ENCODE assay signal across 8 cellular contexts in the genomic region with DNA sequence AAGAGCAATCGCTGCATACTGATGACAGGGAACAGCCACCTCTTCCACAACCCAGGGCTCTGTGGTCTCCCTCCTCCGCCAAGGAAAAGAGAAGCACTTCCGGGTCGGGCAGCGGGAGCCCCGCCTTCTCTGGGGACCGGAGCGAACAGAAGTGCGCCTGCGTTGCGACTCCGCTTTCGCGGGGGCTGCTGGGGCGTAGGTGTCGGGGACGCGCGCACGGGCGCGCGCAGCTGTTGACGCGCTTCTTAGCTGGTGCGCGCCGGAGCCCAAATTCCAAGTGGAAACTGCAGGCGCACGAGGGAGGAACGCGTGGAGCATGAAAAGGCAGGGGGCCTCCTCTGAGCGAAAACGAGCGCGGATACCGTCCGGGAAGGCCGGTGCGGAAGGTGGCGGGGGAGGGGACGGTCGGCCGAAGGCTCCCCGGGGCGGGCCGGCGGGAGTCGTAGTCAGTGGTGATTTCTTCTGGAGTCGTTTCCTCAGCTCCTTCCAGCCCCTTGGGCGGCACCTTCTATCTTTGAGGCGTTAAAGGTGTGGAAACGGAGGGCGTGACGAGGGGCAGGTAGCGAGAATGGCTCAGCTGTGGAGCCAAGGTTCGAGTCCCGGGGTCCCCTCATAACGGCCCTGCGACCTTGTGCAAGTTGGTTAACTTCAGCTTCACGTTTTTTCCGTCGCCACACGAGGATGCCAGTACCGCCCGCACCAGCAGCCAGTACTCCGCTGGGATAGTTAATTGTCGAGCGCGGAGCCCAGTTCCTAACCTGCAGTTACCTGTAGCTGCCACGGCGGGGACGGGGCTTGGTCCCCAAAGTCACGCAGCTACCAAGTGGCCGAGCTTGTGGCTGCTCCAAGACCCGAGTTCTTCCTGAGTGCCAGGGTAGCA. TPM values are rescaled to one million over a fixed set of nuclear protein-coding genes. Genes with fewer than 3 reads are reported as not detected.
DNase-seq lines count a peak whose midpoint lies in the region; ATAC-seq and TF ChIP-seq lines count a peak whose summit lies in the region.

TSS of gene COX15 (minus strand) at position 95 of the 880 bp plus-strand sequence. CDS start at position 17, 78 bp downstream.
A gene with protein sequence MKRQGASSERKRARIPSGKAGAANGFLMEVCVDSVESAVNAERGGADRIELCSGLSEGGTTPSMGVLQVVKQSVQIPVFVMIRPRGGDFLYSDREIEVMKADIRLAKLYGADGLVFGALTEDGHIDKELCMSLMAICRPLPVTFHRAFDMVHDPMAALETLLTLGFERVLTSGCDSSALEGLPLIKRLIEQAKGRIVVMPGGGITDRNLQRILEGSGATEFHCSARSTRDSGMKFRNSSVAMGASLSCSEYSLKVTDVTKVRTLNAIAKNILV (plus strand): TSS at position 202 of the 880 bp plus-strand sequence. CDS start 115 bp downstream, at position 317.

- H3K4me1 ChIP-seq in left ventricle myocardium inferior: peaks cover 52% of the 10 kb centered on the region

- H3K27me3 ChIP-seq in left ventricle myocardium inferior (ENCODE audit: low read depth): no peaks in the 10 kb centered on the region

- H3K27me3 Mint-ChIP-seq in T-helper 17 cell (no peaks in the 10 kb centered on the region), progenitor cell of endocrine pancreas (no peaks in the 10 kb centered on the region)

- TF ChIP-seq POLR2A in GM15510 (IDR thresholded peaks at IDR 0.05; ENCODE audit: borderline replicate concordance, extremely low read depth, insufficient read length): peak; percentile 88

- peak within 1 kb of the TSS; percentile 100 for H3K4me3 Mint-ChIP-seq in T-helper 17 cell
- H3K4me3 Mint-ChIP-seq in progenitor cell of endocrine pancreas (ENCODE audit: low read depth): peak within 1 kb of the TSS; percentile 100

- H3K9me3 ChIP-seq in T-helper 17 cell (ENCODE audit: control insufficient read depth, low read length, poor library complexity, severe bottlenecking) (no peaks in the 10 kb centered on the region), left ventricle myocardium inferior (replicated peaks) (no peaks in the 10 kb centered on the region)

- peaks cover 32% of the 10 kb centered on the region for H3K36me3 ChIP-seq in left ventricle myocardium inferior

- H3K36me3 Mint-ChIP-seq in T-helper 17 cell (ENCODE audit: low read depth): peaks cover 4% of the 10 kb centered on the region
- H3K36me3 Mint-ChIP-seq in progenitor cell of endocrine pancreas (ENCODE audit: insufficient read depth): peaks cover 10% of the 10 kb centered on the region

- DNase-seq in NCI-H1694 treated with DMSO at 0.1 percent for 48 hours (lab: John Stamatoyannopoulos, UW) (peak; percentile 89), T-helper 17 cell (peak; percentile 91 to 94 (median 92)), amygdala (lab: John Stamatoyannopoulos, UW) (peak; percentile 63 to 98 (median 92)), left ventricle myocardium inferior (peak; percentile 97), progenitor cell of endocrine pancreas (ENCODE audit: low spot score, unreplicated experiment) (peak; percentile 94), ureter (ENCODE audit: low spot score) (peak; percentile 98)

- TF ChIP-seq CTCF in left ventricle myocardium inferior (IDR thresholded peaks at IDR 0.05; ENCODE audit: borderline replicate concordance) (peak; percentile 31), progenitor cell of endocrine pancreas (IDR thresholded peaks at IDR 0.05; ENCODE audit: unreplicated experiment) (peak; percentile 61)

- peak within 1 kb of the TSS; percentile 94 for H3K4me3 ChIP-seq in left ventricle myocardium inferior

- intact Hi-C loops in left ventricle myocardium inferior (cut with micrococcal nuclease): no loop called here

- peaks cover 27% of the 10 kb centered on the region for H3K4me1 Mint-ChIP-seq in T-helper 17 cell
- H3K4me1 Mint-ChIP-seq in progenitor cell of endocrine pancreas (ENCODE audit: low read depth): peaks cover 7% of the 10 kb centered on the region

- H3K27ac Mint-ChIP-seq in T-helper 17 cell (peak within 1 kb of the TSS; percentile 99), progenitor cell of endocrine pancreas (peak within 1 kb of the TSS; percentile 99)

- no peaks in the 10 kb centered on the region for H3K9me3 Mint-ChIP-seq in progenitor cell of endocrine pancreas (ENCODE audit: low read depth)

- H3K27ac ChIP-seq in left ventricle myocardium inferior (replicated peaks): peak within 1 kb of the TSS; percentile 97

- ATAC-seq in HG02938 (IDR thresholded peaks at IDR 0.05; ENCODE audit: unreplicated experiment) (peak; percentile 84), T-helper 17 cell (peak; percentile 93)

RNA-seq across cellular contexts. Expression of gene COX15, which starts in this region (rescaled TPM):
- total RNA-seq in T-helper 17 cell (10 to 100 TPM; 16.3 to 16.6 TPM), left ventricle myocardium inferior (39.6 TPM), progenitor cell of endocrine pancreas (45.4 and 46.6 TPM in 2 replicates), ureter (42.2 TPM)

RNA-seq across cellular contexts. Expression of the second gene that starts in this region (rescaled TPM):
- total RNA-seq in T-helper 17 cell (10 to 100 TPM; 17.1 to 17.6 TPM), left ventricle myocardium inferior (41.0 TPM), progenitor cell of endocrine pancreas (11.6 and 13.0 TPM in 2 replicates), ureter (18.9 TPM)

Comparison
In these comparisons a context has a peak if more than half of its experiments do, and no peak if none do; other contexts are left out.
1. Peak in every context shown above with its lines: DNase-seq, ATAC-seq, H3K4me3 ChIP-seq and H3K27ac ChIP-seq.